1 cellular context compared by ENCODE assay signal in genomic region chr21:26945916-26946315, GRCh38.
TF ChIP-seq lines count a peak whose summit lies in the region.

No MANE protein-coding gene starts in this region.

TF ChIP-seq in GM23338, 12 proteins besides CTCF, POLR2A, EP300 and RAD21:
- TF ChIP-seq STAT1 (IDR thresholded peaks at IDR 0.05; ENCODE audit: unreplicated experiment) = no peak
- no peak for TF ChIP-seq ZNF462 (CRISPR knock-in tag; IDR thresholded peaks at IDR 0.05)
- no peak for TF ChIP-seq NANOG (IDR thresholded peaks at IDR 0.05; ENCODE audit: borderline replicate concordance)
- TF ChIP-seq REST (IDR thresholded peaks at IDR 0.05; ENCODE audit: unreplicated experiment) = no peak
- TF ChIP-seq ZNF331 (CRISPR knock-in tag; IDR thresholded peaks at IDR 0.05; ENCODE audit: low read depth) = no peak
- TF ChIP-seq ZNF114 (CRISPR knock-in tag; IDR thresholded peaks at IDR 0.05) = no peak
- no peak for TF ChIP-seq CREB1 (CRISPR knock-in tag; IDR thresholded peaks at IDR 0.05; ENCODE audit: low read depth)
- TF ChIP-seq EZH2phosphoT487 (IDR thresholded peaks at IDR 0.05; ENCODE audit: unreplicated experiment) = no peak
- no peak for TF ChIP-seq POLR2AphosphoS5 (IDR thresholded peaks at IDR 0.05; ENCODE audit: low read depth)
- TF ChIP-seq EZH2 (IDR thresholded peaks at IDR 0.05; ENCODE audit: low read depth, unreplicated experiment) = no peak
- no peak for TF ChIP-seq ETS1 (IDR thresholded peaks at IDR 0.05)
- no peak for TF ChIP-seq JUNB (IDR thresholded peaks at IDR 0.05; ENCODE audit: unreplicated experiment)
